Comparison of ENCODE assay signal across 1 cellular context in the genomic region with DNA sequence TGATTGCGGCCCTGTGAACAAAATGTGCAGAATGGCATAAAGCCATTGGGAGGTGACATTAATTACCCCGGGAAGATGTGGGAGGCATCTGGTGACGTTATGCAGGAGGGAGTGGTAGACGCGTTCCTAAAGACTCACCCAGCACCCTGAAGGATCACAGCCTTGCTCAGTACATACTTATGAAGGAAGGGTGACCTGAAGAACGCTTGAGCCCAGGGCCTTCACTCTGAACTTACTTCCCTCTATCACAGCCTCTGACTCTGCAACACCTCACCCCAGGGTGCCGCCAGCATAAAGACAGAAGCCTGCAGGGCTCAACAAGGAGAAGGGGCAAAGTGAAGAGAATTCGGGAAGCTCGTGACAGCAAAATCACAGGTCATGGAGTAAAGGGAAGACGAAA.
TF ChIP-seq lines count a peak whose summit lies in the region.

No MANE protein-coding gene starts in this region.

TF ChIP-seq in IMR-90, 13 proteins besides CTCF, POLR2A, EP300 and RAD21 (continued from another document):
- TF ChIP-seq MXI1 (IDR thresholded peaks at IDR 0.05; ENCODE audit: borderline replicate concordance, low read depth, low read length) = no peak
- TF ChIP-seq RCOR1 (IDR thresholded peaks at IDR 0.05; ENCODE audit: insufficient replicate concordance, low read length) = no peak
- no peak for TF ChIP-seq NFE2L2 (IDR thresholded peaks at IDR 0.05; ENCODE audit: low read depth, low read length)
- TF ChIP-seq SMC3 (IDR thresholded peaks at IDR 0.05; ENCODE audit: low read depth, low read length) = no peak
- TF ChIP-seq, protein P1, sequence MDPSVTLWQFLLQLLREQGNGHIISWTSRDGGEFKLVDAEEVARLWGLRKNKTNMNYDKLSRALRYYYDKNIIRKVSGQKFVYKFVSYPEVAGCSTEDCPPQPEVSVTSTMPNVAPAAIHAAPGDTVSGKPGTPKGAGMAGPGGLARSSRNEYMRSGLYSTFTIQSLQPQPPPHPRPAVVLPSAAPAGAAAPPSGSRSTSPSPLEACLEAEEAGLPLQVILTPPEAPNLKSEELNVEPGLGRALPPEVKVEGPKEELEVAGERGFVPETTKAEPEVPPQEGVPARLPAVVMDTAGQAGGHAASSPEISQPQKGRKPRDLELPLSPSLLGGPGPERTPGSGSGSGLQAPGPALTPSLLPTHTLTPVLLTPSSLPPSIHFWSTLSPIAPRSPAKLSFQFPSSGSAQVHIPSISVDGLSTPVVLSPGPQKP (IDR thresholded peaks at IDR 0.05; ENCODE audit: borderline replicate concordance, low read depth, low read length) = no peak
- TF ChIP-seq BHLHE40 (IDR thresholded peaks at IDR 0.05; ENCODE audit: low read depth, low read length) = no peak
- TF ChIP-seq MAZ (IDR thresholded peaks at IDR 0.05; ENCODE audit: borderline replicate concordance, low read depth, low read length) = no peak
- TF ChIP-seq, protein P2, sequence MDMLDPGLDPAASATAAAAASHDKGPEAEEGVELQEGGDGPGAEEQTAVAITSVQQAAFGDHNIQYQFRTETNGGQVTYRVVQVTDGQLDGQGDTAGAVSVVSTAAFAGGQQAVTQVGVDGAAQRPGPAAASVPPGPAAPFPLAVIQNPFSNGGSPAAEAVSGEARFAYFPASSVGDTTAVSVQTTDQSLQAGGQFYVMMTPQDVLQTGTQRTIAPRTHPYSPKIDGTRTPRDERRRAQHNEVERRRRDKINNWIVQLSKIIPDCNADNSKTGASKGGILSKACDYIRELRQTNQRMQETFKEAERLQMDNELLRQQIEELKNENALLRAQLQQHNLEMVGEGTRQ (IDR thresholded peaks at IDR 0.05; ENCODE audit: low read depth, low read length) = no peak
- TF ChIP-seq CHD1 (IDR thresholded peaks at IDR 0.05; ENCODE audit: low read depth, low read length) = no peak
- TF ChIP-seq CEBPB (IDR thresholded peaks at IDR 0.05; ENCODE audit: low read depth, low read length) = no peak
